In genomic region chr2:134250840-134251461, GRCh38 we compare ENCODE assay signal across 13 cellular contexts. TPM values are rescaled to one million over a fixed set of nuclear protein-coding genes. Genes with fewer than 3 reads are reported as not detected.
DNase-seq lines count a peak whose midpoint lies in the region; ATAC-seq and TF ChIP-seq lines count a peak whose summit lies in the region.
"Had no signal": no experiment of that assay in that cellular context is flagged by ENCODE, and none has a peak within 500 bp of the region (broad histone marks: within the 10 kb centered on the region; RNA-seq: fewer than 3 reads in every experiment).

No MANE protein-coding gene starts in this region.

- H3K27me3 ChIP-seq in naive thymus-derived CD4-positive, alpha-beta T cell (ENCODE audit: control insufficient read depth in 2 of 2, insufficient read depth in 2 of 2, low read length in 2 of 2) = no peaks in the 10 kb centered on the region
- H3K27me3 ChIP-seq: breast epithelium had no signal

- H3K36me3 Mint-ChIP-seq in activated CD8-positive, alpha-beta T cell treated with anti-CD3 and anti-CD28 coated beads for 36 hours (ENCODE audit: low read depth) = peaks cover 22% of the 10 kb centered on the region
- peaks cover 43% of the 10 kb centered on the region for H3K36me3 Mint-ChIP-seq in activated CD8-positive, alpha-beta T cell treated with anti-CD3 and anti-CD28 coated beads, Interleukin-2, amount 10 ng/mL, durations not matched to agents 7 days and 5 days (ENCODE audit: low read depth)
- H3K36me3 Mint-ChIP-seq in T-cell = peaks cover 30% of the 10 kb centered on the region
- peaks cover 0 to 36% (median 22%) of the 10 kb centered on the region in 5 donors for H3K36me3 Mint-ChIP-seq in naive thymus-derived CD4-positive, alpha-beta T cell

- H3K4me3 ChIP-seq in naive thymus-derived CD4-positive, alpha-beta T cell (ENCODE audit: low read length) = no peak overlapping the region
- H3K4me3 ChIP-seq: breast epithelium had no signal

- POLR2A ChIA-PET in activated CD8-positive, alpha-beta T cell treated with anti-CD3 and anti-CD28 coated beads for 36 hours (lab: Charles Lee) = interaction anchor here (1.1 to 1.7 kb wide), 5 partner anchors 16 to 132 kb away, joined by 3 to 7 read pairs (median 3); no protein-coding TSS in a partner anchor
- POLR2A ChIA-PET in activated CD8-positive, alpha-beta T cell treated with anti-CD3 and anti-CD28 coated beads, Interleukin-2, amount 10 ng/mL, durations not matched to agents 7 days and 5 days (lab: Charles Lee) = interaction anchor here (0.8 kb wide), 1 partner anchor 23 kb away, joined by 3 read pairs; no protein-coding TSS in a partner anchor
- POLR2A ChIA-PET in T-cell (lab: Charles Lee) = interaction anchor here in 1 of 2 donors (0.6 kb wide), 1 partner anchor 68 kb away, joined by 3 read pairs; no protein-coding TSS in a partner anchor
- POLR2A ChIA-PET in naive thymus-derived CD4-positive, alpha-beta T cell (lab: Charles Lee) = interaction anchor here (0.8 kb wide), 1 partner anchor 39 kb away, joined by 3 read pairs; no protein-coding TSS in a partner anchor

- peaks cover 41 to 73% of the 10 kb centered on the region in 2 donors for H3K4me1 ChIP-seq in naive thymus-derived CD4-positive, alpha-beta T cell (ENCODE audit: control insufficient read depth in 2 of 2, insufficient read depth in 2 of 2, low read length in 2 of 2)
- H3K4me1 ChIP-seq: breast epithelium had no signal

- ATAC-seq in activated CD8-positive, alpha-beta T cell treated with anti-CD3 and anti-CD28 coated beads for 36 hours = peak; percentile 40
- no peak for ATAC-seq in activated CD8-positive, alpha-beta T cell treated with anti-CD3 and anti-CD28 coated beads, Interleukin-2, amount 10 ng/mL, durations not matched to agents 7 days and 5 days
- ATAC-seq in HG03378 (IDR thresholded peaks at IDR 0.05; ENCODE audit: unreplicated experiment) = peak; percentile 26
- ATAC-seq in T-cell (replicated peaks in 1 of 4) = no peak
- ATAC-seq in naive thymus-derived CD4-positive, alpha-beta T cell = peak; percentile 38
- no peak for ATAC-seq in GM21423 (IDR thresholded peaks at IDR 0.05; ENCODE audit: unreplicated experiment)

- no peak overlapping the region for H3K27ac ChIP-seq in naive thymus-derived CD4-positive, alpha-beta T cell (ENCODE audit: low read depth, low read length)
- H3K27ac ChIP-seq: breast epithelium had no signal

- H3K4me3 Mint-ChIP-seq in activated CD8-positive, alpha-beta T cell treated with anti-CD3 and anti-CD28 coated beads for 36 hours = no peak overlapping the region
- H3K4me3 Mint-ChIP-seq in activated CD8-positive, alpha-beta T cell treated with anti-CD3 and anti-CD28 coated beads, Interleukin-2, amount 10 ng/mL, durations not matched to agents 7 days and 5 days = no peak overlapping the region
- peak overlapping the region in 1 of 3 donors; percentile 49 for H3K4me3 Mint-ChIP-seq in T-cell
- peak overlapping the region in 2 of 10 donors; percentile 0 to 22 for H3K4me3 Mint-ChIP-seq in naive thymus-derived CD4-positive, alpha-beta T cell
- H3K4me3 Mint-ChIP-seq: endodermal cell had no signal

- CTCF ChIA-PET in activated CD8-positive, alpha-beta T cell treated with anti-CD3 and anti-CD28 coated beads for 36 hours (lab: Charles Lee) = interaction anchor here (0.8 to 5.5 kb wide), 14 partner anchors 12 to 161 kb away, joined by 3 to 35 read pairs (median 4); no protein-coding TSS in a partner anchor
- CTCF ChIA-PET in activated CD8-positive, alpha-beta T cell treated with anti-CD3 and anti-CD28 coated beads, Interleukin-2, amount 10 ng/mL, durations not matched to agents 7 days and 5 days (lab: Charles Lee) = interaction anchor here (0.7 to 1.7 kb wide), 13 partner anchors 12 to 161 kb away, joined by 3 to 21 read pairs (median 4); no protein-coding TSS in a partner anchor
- CTCF ChIA-PET in T-cell (lab: Charles Lee) = interaction anchor here (0.6 to 1.8 kb wide), 6 partner anchors 26 to 161 kb away, joined by 3 to 6 read pairs (median 4); no protein-coding TSS in a partner anchor
- CTCF ChIA-PET in naive thymus-derived CD4-positive, alpha-beta T cell (lab: Charles Lee) = interaction anchor here (0.7 to 1.0 kb wide), 3 partner anchors 20 to 96 kb away, joined by 3 to 4 read pairs (median 3); no protein-coding TSS in a partner anchor

- no peaks in the 10 kb centered on the region for H3K9me3 ChIP-seq in naive thymus-derived CD4-positive, alpha-beta T cell (ENCODE audit: control insufficient read depth in 2 of 3, low read length in 3 of 3)
- H3K9me3 ChIP-seq: breast epithelium had no signal

- H3K9me3 Mint-ChIP-seq in activated CD8-positive, alpha-beta T cell treated with anti-CD3 and anti-CD28 coated beads for 36 hours = no peaks in the 10 kb centered on the region
- H3K9me3 Mint-ChIP-seq in activated CD8-positive, alpha-beta T cell treated with anti-CD3 and anti-CD28 coated beads, Interleukin-2, amount 10 ng/mL, durations not matched to agents 7 days and 5 days (ENCODE audit: insufficient read depth) = no peaks in the 10 kb centered on the region
- H3K9me3 Mint-ChIP-seq in T-cell = no peaks in the 10 kb centered on the region
- H3K9me3 Mint-ChIP-seq in naive thymus-derived CD4-positive, alpha-beta T cell = no peaks in the 10 kb centered on the region
- H3K9me3 Mint-ChIP-seq: endodermal cell had no signal

- TF ChIP-seq CTCF in activated CD8-positive, alpha-beta T cell treated with anti-CD3 and anti-CD28 coated beads for 36 hours (IDR thresholded peaks at IDR 0.05) = no peak

- no peaks in the 10 kb centered on the region for H3K27me3 Mint-ChIP-seq in activated CD8-positive, alpha-beta T cell treated with anti-CD3 and anti-CD28 coated beads for 36 hours
- peaks cover 2% of the 10 kb centered on the region for H3K27me3 Mint-ChIP-seq in activated CD8-positive, alpha-beta T cell treated with anti-CD3 and anti-CD28 coated beads, Interleukin-2, amount 10 ng/mL, durations not matched to agents 7 days and 5 days (ENCODE audit: low read depth)
- H3K27me3 Mint-ChIP-seq in T-cell = no peaks in the 10 kb centered on the region
- H3K27me3 Mint-ChIP-seq in naive thymus-derived CD4-positive, alpha-beta T cell = no peaks in the 10 kb centered on the region

- DNase-seq in activated CD8-positive, alpha-beta T cell treated with anti-CD3 and anti-CD28 coated beads for 36 hours = peak; percentile 39
- DNase-seq in activated CD8-positive, alpha-beta T cell treated with anti-CD3 and anti-CD28 coated beads, Interleukin-2, amount 10 ng/mL, durations not matched to agents 7 days and 5 days = no peak
- DNase-seq in T-cell (no peak), dedifferentiated amniotic fluid mesenchymal stem cell (ENCODE audit: extremely low spot score) (no peak), ureter (ENCODE audit: low spot score) (no peak)
- DNase-seq in naive thymus-derived CD4-positive, alpha-beta T cell = no peak
- DNase-seq: endodermal cell; NCI-H1092 treated with DMSO at 0.1 percent for 48 hours; NCI-H446 treated with DMSO at 0.1 percent for 48 hours; stimulated activated CD8-positive, alpha-beta memory T cell treated with anti-CD3 and anti-CD28 coated beads, Interleukin-4, amount 100 ng/mL, for 48 hours had no signal

- peaks cover 93% of the 10 kb centered on the region for H3K4me1 Mint-ChIP-seq in activated CD8-positive, alpha-beta T cell treated with anti-CD3 and anti-CD28 coated beads for 36 hours (ENCODE audit: low read depth)
- peaks cover 92% of the 10 kb centered on the region for H3K4me1 Mint-ChIP-seq in activated CD8-positive, alpha-beta T cell treated with anti-CD3 and anti-CD28 coated beads, Interleukin-2, amount 10 ng/mL, durations not matched to agents 7 days and 5 days (ENCODE audit: low read depth)
- H3K4me1 Mint-ChIP-seq in T-cell = peaks cover 93 to 100% (median 94%) of the 10 kb centered on the region in 3 donors
- peaks cover 63 to 95% (median 93%) of the 10 kb centered on the region in 7 donors for H3K4me1 Mint-ChIP-seq in naive thymus-derived CD4-positive, alpha-beta T cell

- peak overlapping the region; percentile 69 for H3K27ac Mint-ChIP-seq in activated CD8-positive, alpha-beta T cell treated with anti-CD3 and anti-CD28 coated beads for 36 hours
- no peak overlapping the region for H3K27ac Mint-ChIP-seq in activated CD8-positive, alpha-beta T cell treated with anti-CD3 and anti-CD28 coated beads, Interleukin-2, amount 10 ng/mL, durations not matched to agents 7 days and 5 days
- peak overlapping the region; percentile 45 to 63 for H3K27ac Mint-ChIP-seq in T-cell
- peak overlapping the region in 1 of 9 donors; percentile 45 for H3K27ac Mint-ChIP-seq in naive thymus-derived CD4-positive, alpha-beta T cell
- H3K27ac Mint-ChIP-seq: endodermal cell had no signal

- no peaks in the 10 kb centered on the region for H3K36me3 ChIP-seq in naive thymus-derived CD4-positive, alpha-beta T cell (ENCODE audit: control insufficient read depth in 2 of 3, insufficient read depth in 3 of 3, low read length in 3 of 3)
- H3K36me3 ChIP-seq: breast epithelium had no signal

- intact Hi-C loops in activated CD8-positive, alpha-beta T cell treated with anti-CD3 and anti-CD28 coated beads for 36 hours (cut with micrococcal nuclease) = loop anchor here (2.0 to 10.0 kb wide), 4 partner anchors 18 to 164 kb away; no protein-coding TSS in a partner anchor
- intact Hi-C loops in naive thymus-derived CD4-positive, alpha-beta T cell (cut with micrococcal nuclease) = loop anchor here in 1 of 2 donors (10.0 kb wide), 1 partner anchor 1494 kb away; the partner anchor contains the start of gene UBXN4

RNA-seq across cellular contexts. Expression of gene MGAT5, which starts 2.9 kb away (rescaled TPM):
- 10 to 100 TPM; 36.9 to 42.2 TPM for total RNA-seq in activated CD8-positive, alpha-beta T cell treated with anti-CD3 and anti-CD28 coated beads for 36 hours
- total RNA-seq in activated CD8-positive, alpha-beta T cell treated with anti-CD3 and anti-CD28 coated beads, Interleukin-2, amount 10 ng/mL, durations not matched to agents 7 days and 5 days = 10 to 100 TPM; 48.5 to 54.3 TPM
- 10 to 100 TPM; 61.1 to 94.9 (median 81.8) TPM for total RNA-seq in T-cell
- total RNA-seq in naive thymus-derived CD4-positive, alpha-beta T cell = 10 to 100 TPM; 35.5 to 48.0 (median 40.3) TPM
- polyA plus RNA-seq in naive thymus-derived CD4-positive, alpha-beta T cell = 1 to 10 TPM; 5.3 to 8.5 TPM
- 56.3 TPM for total RNA-seq in ureter

Comparison
In these comparisons a context has a peak if more than half of its experiments do, and no peak if none do; other contexts are left out.
1. ATAC-seq: peak in activated CD8-positive, alpha-beta T cell treated with anti-CD3 and anti-CD28 coated beads for 36 hours (single experiment), HG03378 (single experiment) and naive thymus-derived CD4-positive, alpha-beta T cell (single experiment); none in activated CD8-positive, alpha-beta T cell treated with anti-CD3 and anti-CD28 coated beads, Interleukin-2, amount 10 ng/mL, durations not matched to agents 7 days and 5 days (single experiment), T-cell (0 of 4) and GM21423 (single experiment).